Comparison of ENCODE assay signal across 8 cellular contexts in genomic region chr9:23850242-23851023, GRCh38. TPM values are rescaled to one million over a fixed set of nuclear protein-coding genes. Genes with fewer than 3 reads are reported as not detected.
DNase-seq lines count a peak whose midpoint lies in the region; ATAC-seq and TF ChIP-seq lines count a peak whose summit lies in the region.

No MANE protein-coding gene starts in this region.

- H3K4me1 Mint-ChIP-seq in osteocyte (ENCODE audit: unreplicated experiment): peaks cover 17% of the 10 kb centered on the region
- no peaks in the 10 kb centered on the region for H3K4me1 Mint-ChIP-seq in activated T-helper 2 cell treated with anti-CD3 and anti-CD28 coated beads, Interferon-gamma antibody, Interleukin-2, Interleukin-4, amounts not matched to agents 10 μg/mL and 5 μg/mL and 100 μg/mL, durations not matched to agents 14 hours and 24 hours and 36 hours (ENCODE audit: low read depth)

- H3K27me3 ChIP-seq in esophagus muscularis mucosa: peaks cover 0 to 38% (median 4%) of the 10 kb centered on the region in 4 donors

- DNase-seq in DMS53 (lab: John Stamatoyannopoulos, UW): peak; percentile 83
- peak; percentile 14 for DNase-seq in NCI-H2171 treated with DMSO at 0.1 percent for 48 hours (lab: John Stamatoyannopoulos, UW)
- no peak for DNase-seq in esophagus muscularis mucosa (ENCODE audit: extremely low spot score)
- no peak for DNase-seq in osteocyte (ENCODE audit: extremely low spot score, unreplicated experiment)
- DNase-seq in activated gamma-delta T cell (lab: John Stamatoyannopoulos, UW): no peak
- DNase-seq in activated T-helper 2 cell treated with anti-CD3 and anti-CD28 coated beads, Interferon-gamma antibody, Interleukin-2, Interleukin-4, amounts not matched to agents 10 μg/mL and 5 μg/mL and 100 μg/mL, durations not matched to agents 14 hours and 24 hours and 36 hours (ENCODE audit: low spot score): no peak

- no peaks in the 10 kb centered on the region for H3K36me3 ChIP-seq in esophagus muscularis mucosa

- peak overlapping the region; percentile 50 to 63 (median 54) for H3K4me3 ChIP-seq in esophagus muscularis mucosa

- H3K36me3 Mint-ChIP-seq in osteocyte (ENCODE audit: unreplicated experiment): no peaks in the 10 kb centered on the region
- no peaks in the 10 kb centered on the region for H3K36me3 Mint-ChIP-seq in activated T-helper 2 cell treated with anti-CD3 and anti-CD28 coated beads, Interferon-gamma antibody, Interleukin-2, Interleukin-4, amounts not matched to agents 10 μg/mL and 5 μg/mL and 100 μg/mL, durations not matched to agents 14 hours and 24 hours and 36 hours (ENCODE audit: low read depth)

- intact Hi-C loops in esophagus muscularis mucosa (cut with DNase I): no loop called here
- intact Hi-C loops in activated T-helper 2 cell treated with anti-CD3 and anti-CD28 coated beads, Interferon-gamma antibody, Interleukin-2, Interleukin-4, amounts not matched to agents 10 μg/mL and 5 μg/mL and 100 μg/mL, durations not matched to agents 14 hours and 24 hours and 36 hours (cut with micrococcal nuclease): loop anchor here (2.0 kb wide), 1 partner anchor 26 kb away; no protein-coding TSS in a partner anchor

- no peak for TF ChIP-seq POLR2A in esophagus muscularis mucosa (IDR thresholded peaks at IDR 0.05; ENCODE audit: low read depth)

- H3K9me3 ChIP-seq in esophagus muscularis mucosa: no peaks in the 10 kb centered on the region

- peaks cover 9 to 26% (median 25%) of the 10 kb centered on the region in 4 donors for H3K4me1 ChIP-seq in esophagus muscularis mucosa

- peaks cover 34% of the 10 kb centered on the region for H3K27me3 Mint-ChIP-seq in osteocyte (ENCODE audit: unreplicated experiment)
- H3K27me3 Mint-ChIP-seq in activated T-helper 2 cell treated with anti-CD3 and anti-CD28 coated beads, Interferon-gamma antibody, Interleukin-2, Interleukin-4, amounts not matched to agents 10 μg/mL and 5 μg/mL and 100 μg/mL, durations not matched to agents 14 hours and 24 hours and 36 hours (ENCODE audit: low read depth): peaks cover 7% of the 10 kb centered on the region

- WGBS in esophagus muscularis mucosa: 3% methylated on average over 27 of the region's 33 CpGs

- peak overlapping the region; percentile 74 for H3K4me3 Mint-ChIP-seq in osteocyte (ENCODE audit: unreplicated experiment)
- no peak overlapping the region for H3K4me3 Mint-ChIP-seq in activated T-helper 2 cell treated with anti-CD3 and anti-CD28 coated beads, Interferon-gamma antibody, Interleukin-2, Interleukin-4, amounts not matched to agents 10 μg/mL and 5 μg/mL and 100 μg/mL, durations not matched to agents 14 hours and 24 hours and 36 hours (ENCODE audit: low read depth)

- ATAC-seq in GM19351 (IDR thresholded peaks at IDR 0.05; ENCODE audit: unreplicated experiment) (no peak), HG03521 (IDR thresholded peaks at IDR 0.05; ENCODE audit: unreplicated experiment) (no peak)

- no peak for TF ChIP-seq EP300 in esophagus muscularis mucosa (IDR thresholded peaks at IDR 0.05)

- H3K27ac ChIP-seq in esophagus muscularis mucosa (replicated peaks in 1 of 4): no peak overlapping the region

- H3K9me3 Mint-ChIP-seq in osteocyte (ENCODE audit: unreplicated experiment): no peaks in the 10 kb centered on the region
- H3K9me3 Mint-ChIP-seq in activated T-helper 2 cell treated with anti-CD3 and anti-CD28 coated beads, Interferon-gamma antibody, Interleukin-2, Interleukin-4, amounts not matched to agents 10 μg/mL and 5 μg/mL and 100 μg/mL, durations not matched to agents 14 hours and 24 hours and 36 hours: no peaks in the 10 kb centered on the region

- no peak overlapping the region for H3K27ac Mint-ChIP-seq in osteocyte (ENCODE audit: unreplicated experiment)
- no peak overlapping the region for H3K27ac Mint-ChIP-seq in activated T-helper 2 cell treated with anti-CD3 and anti-CD28 coated beads, Interferon-gamma antibody, Interleukin-2, Interleukin-4, amounts not matched to agents 10 μg/mL and 5 μg/mL and 100 μg/mL, durations not matched to agents 14 hours and 24 hours and 36 hours

- TF ChIP-seq CTCF in esophagus muscularis mucosa (IDR thresholded peaks at IDR 0.05): no peak
- TF ChIP-seq CTCF in osteocyte (IDR thresholded peaks at IDR 0.05): no peak

RNA-seq across cellular contexts. Expression of gene ELAVL2, which starts 24.4 kb away (rescaled TPM):
- total RNA-seq in esophagus muscularis mucosa: 1 to 10 TPM in 1 of 4 donors, under 1 TPM in 3; under 0.01 to 1.4 (median 0.84) TPM
- total RNA-seq in osteocyte: 0.51 and 1.1 TPM in 2 replicates
- not detected in 2 replicates for total RNA-seq in activated T-helper 2 cell treated with anti-CD3 and anti-CD28 coated beads, Interferon-gamma antibody, Interleukin-2, Interleukin-4, amounts not matched to agents 10 μg/mL and 5 μg/mL and 100 μg/mL, durations not matched to agents 14 hours and 24 hours and 36 hours

Comparison
In these comparisons a context has a peak if more than half of its experiments do, and no peak if none do; other contexts are left out.
1. DNase-seq: peak in DMS53 (single experiment) and NCI-H2171 treated with DMSO at 0.1 percent for 48 hours (single experiment); none in esophagus muscularis mucosa (single experiment), osteocyte (single experiment), activated gamma-delta T cell (single experiment) and activated T-helper 2 cell treated with anti-CD3 and anti-CD28 coated beads, Interferon-gamma antibody, Interleukin-2, Interleukin-4, amounts not matched to agents 10 μg/mL and 5 μg/mL and 100 μg/mL, durations not matched to agents 14 hours and 24 hours and 36 hours (single experiment).